In the genomic region with DNA sequence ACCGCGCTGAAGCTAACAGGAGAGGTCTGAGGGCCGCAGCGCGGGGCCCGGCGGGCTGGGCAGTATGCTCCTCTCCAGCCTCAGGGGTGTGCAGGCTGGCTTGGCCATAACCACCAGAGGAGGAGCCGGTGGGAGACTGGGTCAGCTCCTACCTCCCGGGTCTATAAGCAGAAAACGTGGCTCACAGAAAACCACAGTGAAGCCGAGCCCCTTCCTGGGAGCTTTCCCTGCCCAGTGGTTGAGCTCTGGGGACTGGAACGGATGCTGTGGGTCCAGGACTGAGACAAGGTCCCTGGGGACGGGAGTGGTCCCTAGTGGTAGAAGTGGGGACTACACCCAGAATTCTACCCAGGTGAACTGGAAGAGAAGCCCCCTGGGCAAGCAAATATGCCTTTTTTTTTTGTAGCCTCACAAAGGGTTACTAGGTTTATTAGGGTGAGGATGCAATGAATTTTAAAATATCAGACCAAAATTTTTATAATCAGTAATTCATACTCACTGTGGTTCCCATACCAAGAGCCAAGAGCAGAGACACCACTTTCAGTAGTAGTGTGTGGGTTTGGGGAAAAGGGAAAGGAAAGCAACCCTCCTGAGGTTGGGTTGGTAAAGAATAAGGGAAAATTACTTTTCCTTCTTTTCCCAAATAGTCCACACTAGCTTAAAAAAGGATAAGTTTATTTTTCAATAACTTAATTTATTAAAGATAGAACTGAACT, we compare ENCODE assay signal across 9 cellular contexts.
DNase-seq lines count a peak whose midpoint lies in the region; ATAC-seq and TF ChIP-seq lines count a peak whose summit lies in the region.
"Had no signal": no experiment of that assay in that cellular context is flagged by ENCODE, and none has a peak within 500 bp of the region (broad histone marks: within the 10 kb centered on the region; RNA-seq: fewer than 3 reads in every experiment).

No MANE protein-coding gene starts in this region.

- peaks cover 1% of the 10 kb centered on the region for H3K9me3 Mint-ChIP-seq in activated T-helper 2 cell treated with anti-CD3 and anti-CD28 coated beads, Interferon-gamma antibody, Interleukin-2, Interleukin-4, amounts not matched to agents 10 μg/mL and 5 μg/mL and 100 μg/mL, durations not matched to agents 14 hours and 24 hours and 36 hours

- peaks cover under 1% of the 10 kb centered on the region for H3K36me3 Mint-ChIP-seq in activated T-helper 2 cell treated with anti-CD3 and anti-CD28 coated beads, Interferon-gamma antibody, Interleukin-2, Interleukin-4, amounts not matched to agents 10 μg/mL and 5 μg/mL and 100 μg/mL, durations not matched to agents 14 hours and 24 hours and 36 hours (ENCODE audit: low read depth)

- DNase-seq in GM10266 (ENCODE audit: extremely low spot score) (peak; percentile 60), Panc1 (ENCODE audit: low read depth, low spot score) (no peak), glomerular visceral epithelial cell (ENCODE audit: extremely low spot score) (peak; percentile 39), amniotic stem cell (lab: John Stamatoyannopoulos, UW) (no peak)
- peak; percentile 53 for DNase-seq in activated T-helper 2 cell treated with anti-CD3 and anti-CD28 coated beads, Interferon-gamma antibody, Interleukin-2, Interleukin-4, amounts not matched to agents 10 μg/mL and 5 μg/mL and 100 μg/mL, durations not matched to agents 14 hours and 24 hours and 36 hours (ENCODE audit: low spot score)
- DNase-seq in stimulated activated CD4-positive, alpha-beta T cell treated with anti-CD3 and anti-CD28 coated beads, Interleukin-12 subunit alpha, Interleukin-12 subunit beta, amount 100 ng/mL, for 4 hours, result peak; percentile 51

- intact Hi-C loops in Panc1 (cut with micrococcal nuclease; ENCODE audit: unreplicated experiment), result no loop called here
- intact Hi-C loops in activated T-helper 2 cell treated with anti-CD3 and anti-CD28 coated beads, Interferon-gamma antibody, Interleukin-2, Interleukin-4, amounts not matched to agents 10 μg/mL and 5 μg/mL and 100 μg/mL, durations not matched to agents 14 hours and 24 hours and 36 hours (cut with micrococcal nuclease), result loop anchor here (1.0 kb wide), 1 partner anchor 68 kb away; the partner anchor contains the start of gene PRKCQ

- H3K4me3 Mint-ChIP-seq in activated T-helper 2 cell treated with anti-CD3 and anti-CD28 coated beads, Interferon-gamma antibody, Interleukin-2, Interleukin-4, amounts not matched to agents 10 μg/mL and 5 μg/mL and 100 μg/mL, durations not matched to agents 14 hours and 24 hours and 36 hours (ENCODE audit: low read depth), result no peak overlapping the region

- POLR2A ChIA-PET in Panc1 (lab: Charles Lee), result no interaction called here

- H3K4me3 ChIP-seq in Panc1 (ENCODE audit: low read depth in 2 of 2, low read length in 2 of 2), result no peak overlapping the region

- H3K4me1 Mint-ChIP-seq in activated T-helper 2 cell treated with anti-CD3 and anti-CD28 coated beads, Interferon-gamma antibody, Interleukin-2, Interleukin-4, amounts not matched to agents 10 μg/mL and 5 μg/mL and 100 μg/mL, durations not matched to agents 14 hours and 24 hours and 36 hours (ENCODE audit: low read depth), result peaks cover 47% of the 10 kb centered on the region

- CTCF ChIA-PET in Panc1 (lab: Charles Lee), result no interaction called here

- H3K9me3 ChIP-seq in Panc1 (ENCODE audit: control insufficient read depth, insufficient read depth, low read depth, low read length), result no peaks in the 10 kb centered on the region

- no TSS peak for BruUV-seq in Panc1 (replicated peaks; lab: Mats Ljungman, UMichigan)

- H3K4me1 ChIP-seq in Panc1 (ENCODE audit: control insufficient read depth, insufficient read depth, low read length), result no peaks in the 10 kb centered on the region

- ATAC-seq in HG02623 (IDR thresholded peaks at IDR 0.05; ENCODE audit: unreplicated experiment), result peak; percentile 63
- 0 out of 2 replicates have a peak, but pooled peaks have one; percentile 45 for ATAC-seq in Panc1
- no peak for ATAC-seq in GM21737 (IDR thresholded peaks at IDR 0.05; ENCODE audit: unreplicated experiment)

- no peaks in the 10 kb centered on the region for H3K27me3 ChIP-seq in Panc1 (ENCODE audit: control insufficient read depth, insufficient read depth, low read length)

- no peaks in the 10 kb centered on the region for H3K27me3 Mint-ChIP-seq in activated T-helper 2 cell treated with anti-CD3 and anti-CD28 coated beads, Interferon-gamma antibody, Interleukin-2, Interleukin-4, amounts not matched to agents 10 μg/mL and 5 μg/mL and 100 μg/mL, durations not matched to agents 14 hours and 24 hours and 36 hours (ENCODE audit: low read depth)

- TF ChIP-seq CTCF in GM10266 (IDR thresholded peaks at IDR 0.05; ENCODE audit: control insufficient read depth, insufficient read depth, low read depth, missing control alignments) (peak; percentile 40), Panc1 (IDR thresholded peaks at IDR 0.05) (peak; percentile 69)

- H3K36me3 ChIP-seq in Panc1 (ENCODE audit: control insufficient read depth, insufficient read depth, low read length), result no peaks in the 10 kb centered on the region

- H3K27ac Mint-ChIP-seq in activated T-helper 2 cell treated with anti-CD3 and anti-CD28 coated beads, Interferon-gamma antibody, Interleukin-2, Interleukin-4, amounts not matched to agents 10 μg/mL and 5 μg/mL and 100 μg/mL, durations not matched to agents 14 hours and 24 hours and 36 hours, result no peak overlapping the region

- no peak overlapping the region for H3K27ac ChIP-seq in Panc1 (ENCODE audit: low read length)
- H3K27ac ChIP-seq: epithelial cell of prostate had no signal

- in situ Hi-C loops in Panc1 (cut with HindIII; ENCODE audit: low pct_unique_long_range_greater_than_20kb, low sequenced_read_pairs), result no loop called here

Comparison
In these comparisons a context has a peak if more than half of its experiments do, and no peak if none do; other contexts are left out.
1. DNase-seq: peak in GM10266 (single experiment), activated T-helper 2 cell treated with anti-CD3 and anti-CD28 coated beads, Interferon-gamma antibody, Interleukin-2, Interleukin-4, amounts not matched to agents 10 μg/mL and 5 μg/mL and 100 μg/mL, durations not matched to agents 14 hours and 24 hours and 36 hours (single experiment), glomerular visceral epithelial cell (single experiment) and stimulated activated CD4-positive, alpha-beta T cell treated with anti-CD3 and anti-CD28 coated beads, Interleukin-12 subunit alpha, Interleukin-12 subunit beta, amount 100 ng/mL, for 4 hours (single experiment); none in Panc1 (single experiment) and amniotic stem cell (single experiment).